1 cellular context compared by ENCODE assay signal in the genomic region with DNA sequence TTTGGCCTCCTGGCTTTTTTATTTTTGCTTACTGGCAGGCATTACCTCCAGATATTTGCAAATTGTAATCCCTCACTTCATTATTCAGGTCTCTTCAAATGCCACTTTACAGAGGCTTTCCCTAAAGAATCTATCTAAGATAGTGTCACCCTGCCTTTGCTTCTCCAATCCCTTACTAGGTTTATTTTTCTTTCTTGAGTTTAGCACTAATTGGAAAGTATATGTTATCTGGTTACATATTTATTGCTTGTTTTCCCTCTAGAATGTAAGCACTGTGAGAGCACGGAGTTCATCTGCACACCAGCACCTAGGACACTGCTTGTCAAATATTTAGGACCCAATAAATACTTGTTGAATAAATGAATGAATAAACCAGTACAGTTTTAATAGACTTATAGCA.
A peak's percentile ranks its signal among the peaks of the same experiment; 100 is the strongest.
TF ChIP-seq lines count a peak whose summit lies in the region.

No MANE protein-coding gene starts in this region.

TF ChIP-seq in HepG2, 621 proteins besides CTCF, POLR2A, EP300 and RAD21:
- TF ChIP-seq ASH2L (IDR thresholded peaks at IDR 0.05; ENCODE audit: insufficient read length, low read depth, low read length) (peak; percentile 32), ZBTB1 (CRISPR knock-in tag; IDR thresholded peaks at IDR 0.05; ENCODE audit: borderline replicate concordance) (no peak)
